18 cellular contexts compared by ENCODE assay signal in the genomic region with DNA sequence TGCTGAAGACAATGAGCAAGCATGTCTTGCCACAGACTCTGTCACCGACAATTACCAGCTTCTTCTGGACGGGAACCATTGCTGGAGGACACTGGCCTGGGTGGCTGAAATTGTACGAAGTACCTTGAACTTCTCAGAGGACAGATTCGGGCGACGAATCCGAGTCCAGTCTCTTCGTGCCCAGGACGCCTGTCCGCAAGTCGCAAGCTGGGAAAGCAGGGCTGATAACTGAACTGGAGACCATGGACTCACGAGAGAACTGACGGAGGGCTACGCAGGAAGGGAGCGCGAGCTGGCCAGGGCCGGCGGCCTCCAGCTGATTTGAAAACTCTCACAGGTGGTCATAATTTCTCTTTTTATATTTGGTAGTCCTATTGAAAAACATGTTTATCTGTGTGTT.
"Had no signal": no experiment of that assay in that cellular context is flagged by ENCODE, and none has a peak within 500 bp of the region (broad histone marks: within the 10 kb centered on the region; RNA-seq: fewer than 3 reads in every experiment).

No MANE protein-coding gene starts in this region.

- H3K9me3 ChIP-seq: prostate gland, tibial artery had no signal

- DNase-seq: activated CD4-positive, alpha-beta T cell treated with anti-CD3 and anti-CD28 coated beads for 1 hour; activated CD4-positive, alpha-beta T cell treated with anti-CD3 and anti-CD28 coated beads, Interleukin-2, amount 50 U/mL, for 1 hour; activated CD8-positive, alpha-beta T cell treated with anti-CD3 and anti-CD28 coated beads, Interleukin-2, amount 10 ng/mL, durations not matched to agents 7 days and 5 days; activated gamma-delta T cell; caudate nucleus; dermis blood vessel endothelial cell; effector CD8-positive, alpha-beta T cell; foreskin melanocyte; left colon; natural killer cell; stimulated activated CD4-positive, alpha-beta T cell treated with anti-CD3 and anti-CD28 coated beads, Interleukin-12 subunit alpha, Interleukin-12 subunit beta, amount 100 ng/mL, for 4 hours; stimulated activated CD4-positive, alpha-beta T cell treated with anti-CD3 and anti-CD28 coated beads, Interleukin-4, amount 100 ng/mL, for 4 hours; stimulated activated naive CD8-positive, alpha-beta T cell treated with anti-CD3 and anti-CD28 coated beads, Interleukin-15, Interleukin-2, amounts not matched to agents 100 U/mL and 50 U/mL, for 24 hours; T-cell had no signal

- H3K36me3 ChIP-seq: prostate gland, tibial artery had no signal

- H3K27ac ChIP-seq: prostate gland, tibial artery had no signal

- H3K4me1 ChIP-seq: prostate gland, tibial artery had no signal

- H3K4me3 ChIP-seq: prostate gland, tibial artery had no signal

- H3K27me3 ChIP-seq: tibial artery had no signal

- ATAC-seq: activated CD8-positive, alpha-beta T cell treated with anti-CD3 and anti-CD28 coated beads, Interleukin-2, amount 10 ng/mL, durations not matched to agents 7 days and 5 days; activated naive CD4-positive, alpha-beta T cell treated with anti-CD3 and anti-CD28 coated beads, Interleukin-2, amount 50 U/mL, for 72 hours; left colon; natural killer cell; right cardiac atrium; stimulated activated naive CD8-positive, alpha-beta T cell treated with anti-CD3 and anti-CD28 coated beads, Interleukin-15, Interleukin-2, amounts not matched to agents 100 U/mL and 50 U/mL, for 24 hours; T-cell had no signal
